ENCODE assay signal across 8 cellular contexts in genomic region chr11:59550842-59551650, GRCh38. TPM values are rescaled to one million over a fixed set of nuclear protein-coding genes. Genes with fewer than 3 reads are reported as not detected.
DNase-seq lines count a peak whose midpoint lies in the region; ATAC-seq and TF ChIP-seq lines count a peak whose summit lies in the region.

No MANE protein-coding gene starts in this region.

- H3K9me3 ChIP-seq in duodenal mucosa (ENCODE audit: control insufficient read depth in 1 of 2, low read length in 2 of 2) (no peaks in the 10 kb centered on the region), lung (ENCODE audit: control insufficient read depth in 2 of 2, insufficient read depth in 1 of 2, low read length in 1 of 2) (no peaks in the 10 kb centered on the region)

- H3K4me3 ChIP-seq in duodenal mucosa (ENCODE audit: low read depth in 1 of 2, low read length in 2 of 2), result peak overlapping the region; percentile 85 to 86
- peak overlapping the region; percentile 21 for H3K4me3 ChIP-seq in lung

- no peak for TF ChIP-seq CTCF in lung (IDR thresholded peaks at IDR 0.05; ENCODE audit: control extremely low read depth, extremely low read depth)

- in situ Hi-C loops in ACHN (cut with HindIII; ENCODE audit: low pct_ligation_motif_present, low pct_unique_long_range_greater_than_20kb, low sequenced_read_pairs), result no loop called here

- H3K27me3 ChIP-seq in duodenal mucosa (ENCODE audit: control insufficient read depth in 1 of 2, insufficient read depth in 2 of 2, low read length in 2 of 2) (peaks cover 0 to 5% of the 10 kb centered on the region in 2 donors), lung (ENCODE audit: control insufficient read depth, insufficient read depth) (no peaks in the 10 kb centered on the region)

- ATAC-seq in GM19025 (IDR thresholded peaks at IDR 0.05; ENCODE audit: low read depth, unreplicated experiment), result peak; percentile 14
- peak; percentile 43 for ATAC-seq in HG03439 (IDR thresholded peaks at IDR 0.05; ENCODE audit: unreplicated experiment)
- peak; percentile 71 for ATAC-seq in lung (ENCODE audit: insufficient read depth, low FRiP score)

- peak overlapping the region; percentile 50 to 66 for H3K9ac ChIP-seq in duodenal mucosa (ENCODE audit: low read depth in 1 of 2, low read length in 2 of 2)

- H3K27ac ChIP-seq in duodenal mucosa (ENCODE audit: low read depth, low read length) (peak overlapping the region; percentile 6), lung (ENCODE audit: low read depth in 1 of 2, low read length in 1 of 2) (peak overlapping the region; percentile 81 to 85)

- 1 to 2% methylated on average over 34 of the region's 34 CpGs for WGBS in lung, 2 donors

- DNase-seq in ACHN (peak; percentile 88), NCI-H748 (lab: John Stamatoyannopoulos, UW; ENCODE audit: unreplicated experiment) (peak; percentile 91), lung (ENCODE audit: low spot score) (peak; percentile 80)
- DNase-seq in activated CD4-positive, alpha-beta T cell treated with anti-CD3 and anti-CD28 coated beads, Interleukin-2, amount 50 U/mL, for 24 hours (ENCODE audit: low read depth in 1 of 2, low spot score in 1 of 2), result peak; percentile 72 to 91
- DNase-seq in stimulated activated CD4-positive, alpha-beta T cell treated with anti-CD3 and anti-CD28 coated beads, TNF-alpha, amount 100 ng/mL, for 4 hours (ENCODE audit: low read depth in 3 of 3), result peak; percentile 68 to 72 (median 69)

- H3K36me3 ChIP-seq in duodenal mucosa (ENCODE audit: control insufficient read depth in 1 of 2, insufficient read depth in 2 of 2, low read length in 2 of 2) (no peaks in the 10 kb centered on the region), lung (ENCODE audit: control insufficient read depth in 2 of 2, insufficient read depth in 2 of 2, low read length in 2 of 2) (no peaks in the 10 kb centered on the region)

- H3K4me1 ChIP-seq in duodenal mucosa (ENCODE audit: control insufficient read depth in 1 of 2, insufficient read depth in 2 of 2, low read length in 2 of 2), result peaks cover 11 to 14% of the 10 kb centered on the region in 2 donors
- peaks cover 0 to 2% of the 10 kb centered on the region in 2 donors for H3K4me1 ChIP-seq in lung (ENCODE audit: control insufficient read depth in 2 of 2, insufficient read depth in 2 of 2, low read length in 2 of 2)

RNA-seq across cellular contexts. Expression of gene OR4D9, which starts 39.7 kb away (rescaled TPM):
- total RNA-seq in lung, result not detected
- not detected for polyA plus RNA-seq in lung

RNA-seq across cellular contexts. Expression of gene OR4D11, which starts 47.7 kb away (rescaled TPM):
- not detected for total RNA-seq in lung
- polyA plus RNA-seq in lung, result not detected

Comparison
In these comparisons a context has a peak if more than half of its experiments do, and no peak if none do; other contexts are left out.
1. Peak in every context shown above with its lines: DNase-seq, ATAC-seq, H3K4me3 ChIP-seq and H3K27ac ChIP-seq.
2. ATAC-seq: peak in every context shown above with its lines; median percentile 71 in lung; 43 in HG03439; 14 in GM19025.